19 cellular contexts compared by ENCODE assay signal in genomic region chr18:46224181-46224775, GRCh38.
DNase-seq lines count a peak whose midpoint lies in the region; ATAC-seq and TF ChIP-seq lines count a peak whose summit lies in the region.
"Had no signal": no experiment of that assay in that cellular context is flagged by ENCODE, and none has a peak within 500 bp of the region (broad histone marks: within the 10 kb centered on the region; RNA-seq: fewer than 3 reads in every experiment).

No MANE protein-coding gene starts in this region.

- no peaks in the 10 kb centered on the region for H3K9me3 Mint-ChIP-seq in activated T-cell treated with anti-CD3 and anti-CD28 coated beads, Interleukin-2, amount 50 U/mL, for 24 hours
- no peaks in the 10 kb centered on the region for H3K9me3 Mint-ChIP-seq in stimulated activated effector memory CD8-positive, alpha-beta T cell treated with anti-CD3 and anti-CD28 coated beads, Interleukin-12 subunit alpha, Interleukin-12 subunit beta, amount 100 ng/mL, for 72 hours
- H3K9me3 Mint-ChIP-seq: activated T-cell treated with anti-CD3 and anti-CD28 coated beads, Interleukin-2, amount 50 U/mL, for 4 hours; dendritic cell treated with granulocyte-macrophage colony-stimulating factor and Interleukin-4, amounts not matched to agents 40 ng/mL and 50 ng/mL, for 4 days had no signal

- intact Hi-C loops in upper lobe of right lung (cut with DNase I): no loop called here

- H3K27ac Mint-ChIP-seq in activated T-cell treated with anti-CD3 and anti-CD28 coated beads, Interleukin-2, amount 50 U/mL, for 24 hours: peak overlapping the region; percentile 70
- H3K27ac Mint-ChIP-seq in stimulated activated effector memory CD8-positive, alpha-beta T cell treated with anti-CD3 and anti-CD28 coated beads, Interleukin-12 subunit alpha, Interleukin-12 subunit beta, amount 100 ng/mL, for 72 hours: peak overlapping the region; percentile 32
- H3K27ac Mint-ChIP-seq: dendritic cell treated with granulocyte-macrophage colony-stimulating factor and Interleukin-4, amounts not matched to agents 40 ng/mL and 50 ng/mL, for 4 days had no signal

- H3K36me3 ChIP-seq in upper lobe of right lung: no peaks in the 10 kb centered on the region
- H3K36me3 ChIP-seq: ovary had no signal

- peaks cover 51% of the 10 kb centered on the region for H3K36me3 Mint-ChIP-seq in activated T-cell treated with anti-CD3 and anti-CD28 coated beads, Interleukin-2, amount 50 U/mL, for 24 hours (ENCODE audit: low read depth)
- H3K36me3 Mint-ChIP-seq in stimulated activated effector memory CD8-positive, alpha-beta T cell treated with anti-CD3 and anti-CD28 coated beads, Interleukin-12 subunit alpha, Interleukin-12 subunit beta, amount 100 ng/mL, for 72 hours: peaks cover 38% of the 10 kb centered on the region

- DNase-seq in activated T-cell treated with anti-CD3 and anti-CD28 coated beads, Interleukin-2, amount 50 U/mL, for 24 hours: no peak
- DNase-seq in activated T-cell treated with anti-CD3 and anti-CD28 coated beads, Interleukin-2, amount 50 U/mL, for 48 hours: no peak
- DNase-seq in SK-MEL-5 (ENCODE audit: low read depth, low spot score): peak; percentile 21
- DNase-seq in dermis blood vessel endothelial cell: peak; percentile 25
- DNase-seq in stimulated activated effector memory CD8-positive, alpha-beta T cell treated with anti-CD3 and anti-CD28 coated beads, Interleukin-12 subunit alpha, Interleukin-12 subunit beta, amount 100 ng/mL, for 72 hours (ENCODE audit: low spot score in 2 of 2): no peak
- no peak for DNase-seq in upper lobe of right lung
- DNase-seq in substantia nigra (lab: John Stamatoyannopoulos, UW): no peak
- DNase-seq: activated CD4-positive, CD25-positive, alpha-beta regulatory T cell treated with anti-CD3 and anti-CD28 coated beads, Interleukin-2, amount 50 U/mL, for 72 hours; activated T-cell treated with anti-CD3 and anti-CD28 coated beads, Interleukin-2, amount 50 U/mL, for 4 hours; head of caudate nucleus; kidney; NCI-H2081 treated with DMSO at 0.1 percent for 48 hours; NCI-H69; ovary; upper lobe of left lung had no signal

- H3K9me3 ChIP-seq in upper lobe of right lung: no peaks in the 10 kb centered on the region
- H3K9me3 ChIP-seq: ovary, upper lobe of left lung had no signal

- H3K4me1 ChIP-seq in upper lobe of right lung: no peaks in the 10 kb centered on the region

- no peak for TF ChIP-seq CTCF in upper lobe of right lung (IDR thresholded peaks at IDR 0.05)

- H3K27ac ChIP-seq in upper lobe of right lung: no peak overlapping the region
- no peak overlapping the region for H3K27ac ChIP-seq in substantia nigra (ENCODE audit: low read depth, low read length, poor library complexity, severe bottlenecking)
- H3K27ac ChIP-seq: ovary, skin epidermis had no signal

- peaks cover 67% of the 10 kb centered on the region for H3K4me1 Mint-ChIP-seq in activated T-cell treated with anti-CD3 and anti-CD28 coated beads, Interleukin-2, amount 50 U/mL, for 24 hours (ENCODE audit: low read depth)
- H3K4me1 Mint-ChIP-seq in stimulated activated effector memory CD8-positive, alpha-beta T cell treated with anti-CD3 and anti-CD28 coated beads, Interleukin-12 subunit alpha, Interleukin-12 subunit beta, amount 100 ng/mL, for 72 hours: peaks cover 28% of the 10 kb centered on the region

- H3K27me3 ChIP-seq in upper lobe of right lung: no peaks in the 10 kb centered on the region
- H3K27me3 ChIP-seq: ovary, upper lobe of left lung had no signal

- in situ Hi-C loops in SK-MEL-5 (cut with HindIII; ENCODE audit: low pct_unique_long_range_greater_than_20kb, low sequenced_read_pairs): no loop called here

- no peaks in the 10 kb centered on the region for H3K27me3 Mint-ChIP-seq in activated T-cell treated with anti-CD3 and anti-CD28 coated beads, Interleukin-2, amount 50 U/mL, for 24 hours
- H3K27me3 Mint-ChIP-seq: dendritic cell treated with granulocyte-macrophage colony-stimulating factor and Interleukin-4, amounts not matched to agents 40 ng/mL and 50 ng/mL, for 4 days had no signal

- H3K4me3 Mint-ChIP-seq in activated T-cell treated with anti-CD3 and anti-CD28 coated beads, Interleukin-2, amount 50 U/mL, for 24 hours: no peak overlapping the region
- H3K4me3 Mint-ChIP-seq in stimulated activated effector memory CD8-positive, alpha-beta T cell treated with anti-CD3 and anti-CD28 coated beads, Interleukin-12 subunit alpha, Interleukin-12 subunit beta, amount 100 ng/mL, for 72 hours: no peak overlapping the region
- H3K4me3 Mint-ChIP-seq: activated T-cell treated with anti-CD3 and anti-CD28 coated beads, Interleukin-2, amount 50 U/mL, for 4 hours; dendritic cell treated with granulocyte-macrophage colony-stimulating factor and Interleukin-4, amounts not matched to agents 40 ng/mL and 50 ng/mL, for 4 days had no signal

- H3K4me3 ChIP-seq in upper lobe of right lung: no peak overlapping the region
- H3K4me3 ChIP-seq: ovary, skin epidermis, upper lobe of left lung had no signal

- ATAC-seq in stimulated activated effector memory CD8-positive, alpha-beta T cell treated with anti-CD3 and anti-CD28 coated beads, Interleukin-12 subunit alpha, Interleukin-12 subunit beta, amount 100 ng/mL, for 72 hours: peak; percentile 21
- no peak for ATAC-seq in upper lobe of right lung
- no peak for ATAC-seq in HG02852 (IDR thresholded peaks at IDR 0.05; ENCODE audit: unreplicated experiment)
- ATAC-seq: activated T-cell treated with anti-CD3 and anti-CD28 coated beads, Interleukin-2, amount 50 U/mL, for 4 hours; Panc1 had no signal

Comparison
In these comparisons a context has a peak if more than half of its experiments do, and no peak if none do; other contexts are left out.
1. DNase-seq: peak in SK-MEL-5 (single experiment) and dermis blood vessel endothelial cell (single experiment); none in activated T-cell treated with anti-CD3 and anti-CD28 coated beads, Interleukin-2, amount 50 U/mL, for 24 hours (single experiment), activated T-cell treated with anti-CD3 and anti-CD28 coated beads, Interleukin-2, amount 50 U/mL, for 48 hours (0 of 2), stimulated activated effector memory CD8-positive, alpha-beta T cell treated with anti-CD3 and anti-CD28 coated beads, Interleukin-12 subunit alpha, Interleukin-12 subunit beta, amount 100 ng/mL, for 72 hours (0 of 2), upper lobe of right lung (single experiment) and substantia nigra (0 of 49).